20 cellular contexts compared by ENCODE assay signal in the genomic region with DNA sequence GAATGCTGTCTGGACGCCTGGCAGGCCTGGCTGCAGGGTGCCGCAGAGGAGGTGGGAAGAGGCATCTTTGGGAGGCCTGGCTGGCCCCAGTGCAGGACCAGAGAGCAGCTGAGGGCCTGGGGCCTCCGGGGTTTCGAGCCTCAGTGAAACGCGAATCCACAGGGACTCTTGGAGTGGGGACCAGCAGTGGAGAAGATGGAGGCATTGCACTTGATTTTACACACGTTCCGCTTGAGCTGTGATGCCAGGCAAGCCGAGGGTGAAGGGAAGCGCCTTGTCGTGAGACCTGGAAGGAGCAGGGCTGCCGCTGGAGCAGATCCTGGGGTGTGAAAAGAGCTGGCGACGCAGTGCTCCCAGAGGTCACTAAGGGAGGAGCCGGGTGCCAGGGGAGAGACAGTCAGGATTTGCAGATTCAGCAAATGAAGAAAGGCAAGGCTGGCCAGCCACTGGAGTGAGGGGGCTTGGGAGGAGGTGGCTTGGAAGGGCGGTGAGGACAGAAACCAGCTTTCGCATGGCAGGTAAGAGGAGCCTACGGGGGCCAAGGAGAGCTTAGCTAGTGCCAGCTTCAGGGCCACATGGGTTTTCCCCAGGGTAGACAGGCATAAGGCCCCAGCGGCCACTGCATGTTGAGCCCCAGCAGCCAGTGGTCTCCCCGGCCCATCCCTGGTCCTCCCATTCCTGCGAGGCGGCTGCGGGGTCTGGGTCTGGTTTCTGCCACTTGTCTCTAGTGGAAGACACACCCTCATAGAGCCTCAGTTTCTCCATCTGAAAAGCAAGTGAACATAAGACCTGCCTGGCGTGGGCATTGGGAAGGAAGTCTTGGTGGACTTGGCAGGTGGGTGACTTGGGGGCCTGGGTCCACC.
DNase-seq lines count a peak whose midpoint lies in the region; ATAC-seq and TF ChIP-seq lines count a peak whose summit lies in the region.
"Had no signal": no experiment of that assay in that cellular context is flagged by ENCODE, and none has a peak within 500 bp of the region (broad histone marks: within the 10 kb centered on the region; RNA-seq: fewer than 3 reads in every experiment).

No MANE protein-coding gene starts in this region.

- TF ChIP-seq CTCF in RWPE2 (IDR thresholded peaks at IDR 0.05; ENCODE audit: poor library complexity, severe bottlenecking) (no peak), glutamatergic neuron (IDR thresholded peaks at IDR 0.05; ENCODE audit: partially characterized antibody, unreplicated experiment) (no peak)

- ATAC-seq in RWPE2 (ENCODE audit: low read depth), result no peak
- ATAC-seq in stimulated activated naive B cell treated with anti-CD40 and anti-IgM and Interleukin-4, amounts not matched to agents 10 μg/mL and 1 μg/mL and 100 μg/mL, for 72 hours (replicated peaks), result no peak
- ATAC-seq: left colon had no signal

- H3K4me1 ChIP-seq in RWPE2 (ENCODE audit: insufficient read depth, poor library complexity, severe bottlenecking), result peaks cover 10% of the 10 kb centered on the region

- H3K36me3 Mint-ChIP-seq in glutamatergic neuron (ENCODE audit: unreplicated experiment), result no peaks in the 10 kb centered on the region
- H3K36me3 Mint-ChIP-seq in stimulated activated naive B cell treated with anti-CD40 and anti-IgM and Interleukin-4, amounts not matched to agents 10 μg/mL and 1 μg/mL and 100 μg/mL, for 72 hours, result peaks cover 24 to 44% of the 10 kb centered on the region in 2 donors

- DNase-seq in activated effector memory CD4-positive, alpha-beta T cell treated with anti-CD3 and anti-CD28 coated beads, Interleukin-2, amount 50 U/mL, for 16 hours, result peak; percentile 46
- DNase-seq in activated effector memory CD4-positive, alpha-beta T cell treated with Interleukin-2 at 50 U/mL for 16 hours, result no peak
- DNase-seq in RWPE2 (ENCODE audit: low spot score), result peak; percentile 48
- no peak for DNase-seq in glutamatergic neuron
- DNase-seq in stimulated activated naive B cell treated with anti-CD40 and anti-IgM and Interleukin-4, amounts not matched to agents 10 μg/mL and 1 μg/mL and 100 μg/mL, for 72 hours, result no peak
- no peak for DNase-seq in SKM-1 (lab: John Stamatoyannopoulos, UW; ENCODE audit: unreplicated experiment)
- no peak for DNase-seq in GF-D8 (lab: John Stamatoyannopoulos, UW)
- no peak for DNase-seq in HuH-7.5 (ENCODE audit: low spot score)
- DNase-seq: activated CD4-positive, alpha-beta memory T cell treated with anti-CD3 and anti-CD28 coated beads for 36 hours; activated T-cell treated with anti-CD3 and anti-CD28 coated beads, Interleukin-2, amount 50 U/mL, for 48 hours; anterior cingulate cortex; effector CD8-positive, alpha-beta T cell; esophagus squamous epithelium; left colon; NCI-H1417 treated with DMSO at 0.1 percent for 48 hours; NCI-H2171 treated with DMSO at 0.1 percent for 48 hours; NCI-H526 treated with DMSO at 0.1 percent for 48 hours; stimulated activated CD4-positive, alpha-beta T cell treated with anti-CD3 and anti-CD28 coated beads, Interleukin-12 subunit alpha, Interleukin-12 subunit beta, amount 100 ng/mL, for 4 hours had no signal

- peak overlapping the region; percentile 33 for H3K27ac Mint-ChIP-seq in glutamatergic neuron (ENCODE audit: unreplicated experiment)
- H3K27ac Mint-ChIP-seq in stimulated activated naive B cell treated with anti-CD40 and anti-IgM and Interleukin-4, amounts not matched to agents 10 μg/mL and 1 μg/mL and 100 μg/mL, for 72 hours, result peak overlapping the region; percentile 10
- H3K27ac Mint-ChIP-seq: activated CD4-positive, alpha-beta memory T cell treated with anti-CD3 and anti-CD28 coated beads for 36 hours; CD4-positive, alpha-beta T cell had no signal

- no peaks in the 10 kb centered on the region for H3K27me3 ChIP-seq in RWPE2 (ENCODE audit: insufficient read depth, poor library complexity, severe bottlenecking)
- H3K27me3 ChIP-seq: esophagus squamous epithelium, neutrophil had no signal

- H3K27ac ChIP-seq in RWPE2 (ENCODE audit: poor library complexity, severe bottlenecking), result no peak overlapping the region
- H3K27ac ChIP-seq: esophagus squamous epithelium, neutrophil had no signal

- H3K27me3 Mint-ChIP-seq in glutamatergic neuron (ENCODE audit: unreplicated experiment), result peaks cover 7% of the 10 kb centered on the region
- H3K27me3 Mint-ChIP-seq in stimulated activated naive B cell treated with anti-CD40 and anti-IgM and Interleukin-4, amounts not matched to agents 10 μg/mL and 1 μg/mL and 100 μg/mL, for 72 hours, result no peaks in the 10 kb centered on the region
- H3K27me3 Mint-ChIP-seq: activated CD4-positive, alpha-beta memory T cell treated with anti-CD3 and anti-CD28 coated beads for 36 hours; CD4-positive, alpha-beta T cell had no signal

- H3K4me3 Mint-ChIP-seq in glutamatergic neuron (ENCODE audit: unreplicated experiment), result no peak overlapping the region
- H3K4me3 Mint-ChIP-seq in stimulated activated naive B cell treated with anti-CD40 and anti-IgM and Interleukin-4, amounts not matched to agents 10 μg/mL and 1 μg/mL and 100 μg/mL, for 72 hours, result no peak overlapping the region
- H3K4me3 Mint-ChIP-seq: activated CD4-positive, alpha-beta memory T cell treated with anti-CD3 and anti-CD28 coated beads for 36 hours; CD4-positive, alpha-beta T cell had no signal

- H3K4me1 Mint-ChIP-seq in glutamatergic neuron (ENCODE audit: low read depth, unreplicated experiment), result peaks cover 13% of the 10 kb centered on the region
- H3K4me1 Mint-ChIP-seq in stimulated activated naive B cell treated with anti-CD40 and anti-IgM and Interleukin-4, amounts not matched to agents 10 μg/mL and 1 μg/mL and 100 μg/mL, for 72 hours, result peaks cover 12 to 19% of the 10 kb centered on the region in 2 donors

- no peak overlapping the region for H3K4me3 ChIP-seq in RWPE2 (ENCODE audit: severe bottlenecking)
- H3K4me3 ChIP-seq: esophagus squamous epithelium had no signal

- no peaks in the 10 kb centered on the region for H3K9me3 ChIP-seq in RWPE2 (ENCODE audit: severe bottlenecking)
- H3K9me3 ChIP-seq: esophagus squamous epithelium, neutrophil had no signal

- H3K36me3 ChIP-seq in RWPE2 (ENCODE audit: low read depth), result peaks cover 10% of the 10 kb centered on the region; the same call in 1 of the 2 replicates
- H3K36me3 ChIP-seq: neutrophil had no signal

- H3K9me3 Mint-ChIP-seq in glutamatergic neuron (ENCODE audit: unreplicated experiment), result peaks cover 6% of the 10 kb centered on the region
- no peaks in the 10 kb centered on the region for H3K9me3 Mint-ChIP-seq in stimulated activated naive B cell treated with anti-CD40 and anti-IgM and Interleukin-4, amounts not matched to agents 10 μg/mL and 1 μg/mL and 100 μg/mL, for 72 hours
- H3K9me3 Mint-ChIP-seq: activated CD4-positive, alpha-beta memory T cell treated with anti-CD3 and anti-CD28 coated beads for 36 hours; CD4-positive, alpha-beta T cell had no signal

Comparison
In these comparisons a context has a peak if more than half of its experiments do, and no peak if none do; other contexts are left out.
1. DNase-seq: peak in activated effector memory CD4-positive, alpha-beta T cell treated with anti-CD3 and anti-CD28 coated beads, Interleukin-2, amount 50 U/mL, for 16 hours (single experiment) and RWPE2 (single experiment); none in activated effector memory CD4-positive, alpha-beta T cell treated with Interleukin-2 at 50 U/mL for 16 hours (single experiment), glutamatergic neuron (single experiment), stimulated activated naive B cell treated with anti-CD40 and anti-IgM and Interleukin-4, amounts not matched to agents 10 μg/mL and 1 μg/mL and 100 μg/mL, for 72 hours (single experiment), SKM-1 (single experiment), GF-D8 (single experiment) and HuH-7.5 (single experiment).